Comparison of ENCODE assay signal across 17 cellular contexts in the genomic region with DNA sequence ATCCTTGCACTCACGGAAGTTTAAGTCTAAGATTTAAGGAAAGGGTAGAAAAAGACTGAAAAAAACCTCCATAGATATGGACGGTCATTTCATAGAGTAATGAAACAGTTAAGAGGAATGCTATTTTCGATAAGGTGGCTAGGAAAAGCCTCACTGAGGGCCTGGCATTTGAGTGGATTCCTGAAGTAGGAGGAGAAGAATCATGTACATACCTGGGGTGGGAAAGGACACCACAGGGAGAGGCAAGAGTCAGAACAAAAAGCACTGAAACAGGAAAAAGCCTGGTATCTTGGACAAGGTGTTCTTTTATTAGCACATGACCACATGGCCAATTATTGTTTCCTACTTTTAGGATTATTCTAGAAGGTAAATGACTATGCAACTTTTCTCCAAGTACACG.
DNase-seq lines count a peak whose midpoint lies in the region; ATAC-seq and TF ChIP-seq lines count a peak whose summit lies in the region.
"Had no signal": no experiment of that assay in that cellular context is flagged by ENCODE, and none has a peak within 500 bp of the region (broad histone marks: within the 10 kb centered on the region; RNA-seq: fewer than 3 reads in every experiment).

No MANE protein-coding gene starts in this region.

- H3K27ac ChIP-seq in RWPE2 (ENCODE audit: poor library complexity, severe bottlenecking) (peak overlapping the region; percentile 97), foreskin keratinocyte (peak overlapping the region; percentile 52)
- H3K27ac ChIP-seq: KMS-11, SJCRH30, transverse colon had no signal

- no peak for DNase-seq in activated CD8-positive, alpha-beta memory T cell treated with anti-CD3 and anti-CD28 coated beads, Interleukin-2, amount 10 ng/mL, durations not matched to agents 7 days and 5 days
- no peak for DNase-seq in activated CD8-positive, alpha-beta memory T cell treated with anti-CD3 and anti-CD28 coated beads for 24 hours
- DNase-seq in RWPE2 (ENCODE audit: low spot score), result no peak
- peak in 1 of 2 donors; percentile 46 for DNase-seq in foreskin keratinocyte
- no peak for DNase-seq in stimulated activated effector memory CD8-positive, alpha-beta T cell treated with anti-CD3 and anti-CD28 coated beads, Interleukin-12 subunit alpha, Interleukin-12 subunit beta, amount 100 ng/mL, for 72 hours (ENCODE audit: low spot score in 2 of 2)
- no peak for DNase-seq in stimulated activated naive CD8-positive, alpha-beta T cell treated with anti-CD3 and anti-CD28 coated beads, Interleukin-15, amount 100 ng/mL, for 72 hours
- DNase-seq: DND-41; effector memory CD8-positive, alpha-beta T cell; left colon; NCI-H1417 treated with DMSO at 0.1 percent for 48 hours; SJCRH30; transverse colon had no signal

- H3K4me1 ChIP-seq in RWPE2 (ENCODE audit: insufficient read depth, poor library complexity, severe bottlenecking) (peaks cover 41% of the 10 kb centered on the region), foreskin keratinocyte (peaks cover 51% of the 10 kb centered on the region)
- H3K4me1 ChIP-seq: SJCRH30, transverse colon had no signal

- H3K36me3 ChIP-seq in RWPE2 (ENCODE audit: low read depth), result peaks cover 79% of the 10 kb centered on the region
- H3K36me3 ChIP-seq: SJCRH30, transverse colon had no signal

- peaks cover 47% of the 10 kb centered on the region for H3K36me3 Mint-ChIP-seq in activated CD8-positive, alpha-beta memory T cell treated with anti-CD3 and anti-CD28 coated beads, Interleukin-2, amount 10 ng/mL, durations not matched to agents 7 days and 5 days
- H3K36me3 Mint-ChIP-seq in stimulated activated effector memory CD8-positive, alpha-beta T cell treated with anti-CD3 and anti-CD28 coated beads, Interleukin-12 subunit alpha, Interleukin-12 subunit beta, amount 100 ng/mL, for 72 hours, result peaks cover 8% of the 10 kb centered on the region
- H3K36me3 Mint-ChIP-seq in stimulated activated memory B cell treated with anti-CD40 and anti-IgM and Interleukin-4, amounts not matched to agents 10 μg/mL and 1 μg/mL and 100 μg/mL, for 72 hours, result peaks cover 11% of the 10 kb centered on the region

- H3K9me3 Mint-ChIP-seq in activated CD8-positive, alpha-beta memory T cell treated with anti-CD3 and anti-CD28 coated beads, Interleukin-2, amount 10 ng/mL, durations not matched to agents 7 days and 5 days (ENCODE audit: low read depth), result no peaks in the 10 kb centered on the region
- no peaks in the 10 kb centered on the region for H3K9me3 Mint-ChIP-seq in stimulated activated effector memory CD8-positive, alpha-beta T cell treated with anti-CD3 and anti-CD28 coated beads, Interleukin-12 subunit alpha, Interleukin-12 subunit beta, amount 100 ng/mL, for 72 hours
- H3K9me3 Mint-ChIP-seq in stimulated activated naive CD8-positive, alpha-beta T cell treated with anti-CD3 and anti-CD28 coated beads, Interleukin-15, amount 100 ng/mL, for 72 hours, result no peaks in the 10 kb centered on the region
- H3K9me3 Mint-ChIP-seq in stimulated activated memory B cell treated with anti-CD40 and anti-IgM and Interleukin-4, amounts not matched to agents 10 μg/mL and 1 μg/mL and 100 μg/mL, for 72 hours, result no peaks in the 10 kb centered on the region
- H3K9me3 Mint-ChIP-seq: CD14-positive monocyte; effector memory CD8-positive, alpha-beta T cell; T-helper 2 cell treated with Interferon-gamma antibody and Interleukin-4, amounts not matched to agents 5 μg/mL and 100 μg/mL, for 36 hours had no signal

- no peaks in the 10 kb centered on the region for H3K27me3 Mint-ChIP-seq in activated CD8-positive, alpha-beta memory T cell treated with anti-CD3 and anti-CD28 coated beads, Interleukin-2, amount 10 ng/mL, durations not matched to agents 7 days and 5 days
- no peaks in the 10 kb centered on the region for H3K27me3 Mint-ChIP-seq in stimulated activated naive CD8-positive, alpha-beta T cell treated with anti-CD3 and anti-CD28 coated beads, Interleukin-15, amount 100 ng/mL, for 72 hours
- H3K27me3 Mint-ChIP-seq in stimulated activated memory B cell treated with anti-CD40 and anti-IgM and Interleukin-4, amounts not matched to agents 10 μg/mL and 1 μg/mL and 100 μg/mL, for 72 hours, result no peaks in the 10 kb centered on the region
- H3K27me3 Mint-ChIP-seq: effector memory CD8-positive, alpha-beta T cell had no signal

- H3K27me3 ChIP-seq in RWPE2 (ENCODE audit: insufficient read depth, poor library complexity, severe bottlenecking) (no peaks in the 10 kb centered on the region), foreskin keratinocyte (no peaks in the 10 kb centered on the region)
- H3K27me3 ChIP-seq: SJCRH30, transverse colon had no signal

- H3K4me1 Mint-ChIP-seq in activated CD8-positive, alpha-beta memory T cell treated with anti-CD3 and anti-CD28 coated beads, Interleukin-2, amount 10 ng/mL, durations not matched to agents 7 days and 5 days, result peaks cover 35% of the 10 kb centered on the region
- H3K4me1 Mint-ChIP-seq in stimulated activated effector memory CD8-positive, alpha-beta T cell treated with anti-CD3 and anti-CD28 coated beads, Interleukin-12 subunit alpha, Interleukin-12 subunit beta, amount 100 ng/mL, for 72 hours, result peaks cover 22% of the 10 kb centered on the region
- peaks cover 17% of the 10 kb centered on the region for H3K4me1 Mint-ChIP-seq in stimulated activated naive CD8-positive, alpha-beta T cell treated with anti-CD3 and anti-CD28 coated beads, Interleukin-15, amount 100 ng/mL, for 72 hours
- peaks cover 13% of the 10 kb centered on the region for H3K4me1 Mint-ChIP-seq in stimulated activated memory B cell treated with anti-CD40 and anti-IgM and Interleukin-4, amounts not matched to agents 10 μg/mL and 1 μg/mL and 100 μg/mL, for 72 hours

- no peaks in the 10 kb centered on the region for H3K9me3 ChIP-seq in RWPE2 (ENCODE audit: severe bottlenecking)
- H3K9me3 ChIP-seq: SJCRH30, transverse colon had no signal

- no peak overlapping the region for H3K4me3 Mint-ChIP-seq in activated CD8-positive, alpha-beta memory T cell treated with anti-CD3 and anti-CD28 coated beads, Interleukin-2, amount 10 ng/mL, durations not matched to agents 7 days and 5 days
- no peak overlapping the region for H3K4me3 Mint-ChIP-seq in stimulated activated effector memory CD8-positive, alpha-beta T cell treated with anti-CD3 and anti-CD28 coated beads, Interleukin-12 subunit alpha, Interleukin-12 subunit beta, amount 100 ng/mL, for 72 hours
- no peak overlapping the region for H3K4me3 Mint-ChIP-seq in stimulated activated naive CD8-positive, alpha-beta T cell treated with anti-CD3 and anti-CD28 coated beads, Interleukin-15, amount 100 ng/mL, for 72 hours
- H3K4me3 Mint-ChIP-seq in stimulated activated memory B cell treated with anti-CD40 and anti-IgM and Interleukin-4, amounts not matched to agents 10 μg/mL and 1 μg/mL and 100 μg/mL, for 72 hours, result no peak overlapping the region
- H3K4me3 Mint-ChIP-seq: CD14-positive monocyte; effector memory CD8-positive, alpha-beta T cell; T-helper 2 cell treated with Interferon-gamma antibody and Interleukin-4, amounts not matched to agents 5 μg/mL and 100 μg/mL, for 36 hours had no signal

- H3K4me3 ChIP-seq in RWPE2 (ENCODE audit: severe bottlenecking), result no peak overlapping the region
- H3K4me3 ChIP-seq: SJCRH30, transverse colon had no signal

- CTCF ChIA-PET in activated CD8-positive, alpha-beta memory T cell treated with anti-CD3 and anti-CD28 coated beads, Interleukin-2, amount 10 ng/mL, durations not matched to agents 7 days and 5 days (lab: Charles Lee), result no interaction called here

- peak overlapping the region; percentile 49 for H3K27ac Mint-ChIP-seq in activated CD8-positive, alpha-beta memory T cell treated with anti-CD3 and anti-CD28 coated beads, Interleukin-2, amount 10 ng/mL, durations not matched to agents 7 days and 5 days
- H3K27ac Mint-ChIP-seq in stimulated activated effector memory CD8-positive, alpha-beta T cell treated with anti-CD3 and anti-CD28 coated beads, Interleukin-12 subunit alpha, Interleukin-12 subunit beta, amount 100 ng/mL, for 72 hours, result peak overlapping the region; percentile 43
- H3K27ac Mint-ChIP-seq in stimulated activated naive CD8-positive, alpha-beta T cell treated with anti-CD3 and anti-CD28 coated beads, Interleukin-15, amount 100 ng/mL, for 72 hours, result no peak overlapping the region
- H3K27ac Mint-ChIP-seq in stimulated activated memory B cell treated with anti-CD40 and anti-IgM and Interleukin-4, amounts not matched to agents 10 μg/mL and 1 μg/mL and 100 μg/mL, for 72 hours, result no peak overlapping the region
- H3K27ac Mint-ChIP-seq: T-helper 2 cell treated with Interferon-gamma antibody and Interleukin-4, amounts not matched to agents 5 μg/mL and 100 μg/mL, for 36 hours had no signal

- no peak for TF ChIP-seq CTCF in RWPE2 (IDR thresholded peaks at IDR 0.05; ENCODE audit: poor library complexity, severe bottlenecking)
- no peak for TF ChIP-seq CTCF in foreskin keratinocyte (conservative IDR thresholded peaks at IDR 0.05)

- ATAC-seq in activated CD8-positive, alpha-beta memory T cell treated with anti-CD3 and anti-CD28 coated beads, Interleukin-2, amount 10 ng/mL, durations not matched to agents 7 days and 5 days, result no peak
- ATAC-seq in RWPE2 (ENCODE audit: low read depth), result no peak; the same call in 2 of the 3 replicates
- no peak for ATAC-seq in foreskin keratinocyte
- no peak for ATAC-seq in stimulated activated effector memory CD8-positive, alpha-beta T cell treated with anti-CD3 and anti-CD28 coated beads, Interleukin-12 subunit alpha, Interleukin-12 subunit beta, amount 100 ng/mL, for 72 hours
- no peak for ATAC-seq in stimulated activated naive CD8-positive, alpha-beta T cell treated with anti-CD3 and anti-CD28 coated beads, Interleukin-15, amount 100 ng/mL, for 72 hours
- ATAC-seq in stimulated activated memory B cell treated with anti-CD40 and anti-IgM and Interleukin-4, amounts not matched to agents 10 μg/mL and 1 μg/mL and 100 μg/mL, for 72 hours, result no peak
- no peak for ATAC-seq in HG03025 (IDR thresholded peaks at IDR 0.05; ENCODE audit: low FRiP score, unreplicated experiment)
- ATAC-seq: effector memory CD8-positive, alpha-beta T cell; left colon had no signal

Comparison
In these comparisons a context has a peak if more than half of its experiments do, and no peak if none do; other contexts are left out.
1. H3K27ac Mint-ChIP-seq: peak in activated CD8-positive, alpha-beta memory T cell treated with anti-CD3 and anti-CD28 coated beads, Interleukin-2, amount 10 ng/mL, durations not matched to agents 7 days and 5 days (single experiment) and stimulated activated effector memory CD8-positive, alpha-beta T cell treated with anti-CD3 and anti-CD28 coated beads, Interleukin-12 subunit alpha, Interleukin-12 subunit beta, amount 100 ng/mL, for 72 hours (single experiment); none in stimulated activated naive CD8-positive, alpha-beta T cell treated with anti-CD3 and anti-CD28 coated beads, Interleukin-15, amount 100 ng/mL, for 72 hours (0 of 2) and stimulated activated memory B cell treated with anti-CD40 and anti-IgM and Interleukin-4, amounts not matched to agents 10 μg/mL and 1 μg/mL and 100 μg/mL, for 72 hours (single experiment).